29 cellular contexts compared by ENCODE assay signal in genomic region chr6:141878686-141879085, GRCh38.
DNase-seq lines count a peak whose midpoint lies in the region; ATAC-seq, FAIRE-seq and TF ChIP-seq lines count a peak whose summit lies in the region.
"Had no signal": no experiment of that assay in that cellular context is flagged by ENCODE, and none has a peak within 500 bp of the region (broad histone marks: within the 10 kb centered on the region; RNA-seq: fewer than 3 reads in every experiment).

No MANE protein-coding gene starts in this region.

- H3K4me3 ChIP-seq in HepG2 (replicated peaks in 1 of 3; ENCODE audit: insufficient read depth in 1 of 3, low read depth in 2 of 3, low read length in 3 of 3): no peak overlapping the region
- H3K4me3 ChIP-seq in esophagus squamous epithelium: no peak overlapping the region
- H3K4me3 ChIP-seq: GM23248, Peyer's patch, SJSA1 had no signal

- no peak overlapping the region for H2AFZ ChIP-seq in HepG2 (ENCODE audit: low read length)
- H2AFZ ChIP-seq: GM23248 had no signal

- CTCF ChIA-PET in HepG2 (lab: Yijun Ruan, JAX; ENCODE audit: low intra/inter-chr PET ratio, low total read pairs): no interaction called here
- CTCF ChIA-PET in activated CD8-positive, alpha-beta memory T cell treated with anti-CD3 and anti-CD28 coated beads, Interleukin-2, amount 10 ng/mL, durations not matched to agents 7 days and 5 days (lab: Charles Lee): no interaction called here

- no peak for FAIRE-seq in HepG2 (lab: Jason Lieb, UNC)
- FAIRE-seq: A204.1 had no signal

- H3K36me3 Mint-ChIP-seq in activated CD8-positive, alpha-beta memory T cell treated with anti-CD3 and anti-CD28 coated beads, Interleukin-2, amount 10 ng/mL, durations not matched to agents 7 days and 5 days: no peaks in the 10 kb centered on the region

- H3K79me2 ChIP-seq in HepG2 (ENCODE audit: insufficient read depth, low read length): no peaks in the 10 kb centered on the region

- TF ChIP-seq POLR2A in HepG2 (IDR thresholded peaks at IDR 0.05; ENCODE audit: insufficient read depth in 1 of 2, low read depth in 2 of 2, low read length in 2 of 2) (no peak), esophagus squamous epithelium (IDR thresholded peaks at IDR 0.05) (no peak)

- no peaks in the 10 kb centered on the region for H3K36me3 ChIP-seq in HepG2 (replicated peaks in 1 of 2; ENCODE audit: control insufficient read depth in 1 of 2, insufficient read depth in 2 of 2, low read length in 2 of 2)
- H3K36me3 ChIP-seq in esophagus squamous epithelium: no peaks in the 10 kb centered on the region
- H3K36me3 ChIP-seq: BE2C, Peyer's patch, SJSA1 had no signal

- intact Hi-C loops in HepG2 (cut with micrococcal nuclease; ENCODE audit: unreplicated experiment) (no loop called here), esophagus squamous epithelium (cut with DNase I) (no loop called here)

- BruUV-seq in HepG2 (replicated peaks; lab: Mats Ljungman, UMichigan): no TSS peak

- POLR2A ChIA-PET in HepG2 (lab: Yijun Ruan, JAX): no interaction called here

- in situ Hi-C loops in HepG2 (cut with HindIII; ENCODE audit: extremely low pct_ligation_motif_present, low pct_unique_long_range_greater_than_20kb): no loop called here

- DNase-seq in A172 (ENCODE audit: low spot score) (peak; percentile 5), ELR (ENCODE audit: low read depth) (peak; percentile 24), RPMI7951 (ENCODE audit: low read depth) (peak; percentile 5), HepG2 (ENCODE audit: low spot score) (no peak), esophagus squamous epithelium (lab: John Stamatoyannopoulos, UW) (no peak)
- no peak for DNase-seq in activated CD8-positive, alpha-beta memory T cell treated with anti-CD3 and anti-CD28 coated beads, Interleukin-2, amount 10 ng/mL, durations not matched to agents 7 days and 5 days
- DNase-seq: BE2C; DMS 273 treated with DMSO at 0.1 percent for 48 hours; GF-D8; GM23248; H9; IMR-90; Karpas-422; NCI-H1092 treated with DMSO at 0.1 percent for 48 hours; NCI-H1436 treated with DMSO at 0.1 percent for 48 hours; NCI-H2029; NCI-H2171; NCI-H345; NCI-H524; NCI-H774; NK-92 treated with Interleukin-12 subunit alpha and Interleukin-12 subunit beta, amount 100 ng/mL, for 24 hours; Peyer's patch; T-helper 1 cell had no signal

- ATAC-seq in HepG2 (no peak), HG03175 (IDR thresholded peaks at IDR 0.05; ENCODE audit: unreplicated experiment) (no peak), GM18502 (IDR thresholded peaks at IDR 0.05; ENCODE audit: poor library complexity, unreplicated experiment) (no peak)
- ATAC-seq in activated CD8-positive, alpha-beta memory T cell treated with anti-CD3 and anti-CD28 coated beads, Interleukin-2, amount 10 ng/mL, durations not matched to agents 7 days and 5 days: no peak
- ATAC-seq: Right ventricle myocardium inferior had no signal

- H3K9ac ChIP-seq in HepG2 (ENCODE audit: insufficient read depth, low read depth, low read length): no peak overlapping the region
- H3K9ac ChIP-seq: GM23248 had no signal

- H4K20me1 ChIP-seq in HepG2 (ENCODE audit: insufficient read depth, low read length): no peaks in the 10 kb centered on the region

- no peak for TF ChIP-seq RAD21 in HepG2 (CRISPR knock-in tag; IDR thresholded peaks at IDR 0.05)

- H3K27me3 ChIP-seq in HepG2 (ENCODE audit: control insufficient read depth in 1 of 2, insufficient read depth in 2 of 2, low read length in 2 of 2): no peaks in the 10 kb centered on the region
- no peaks in the 10 kb centered on the region for H3K27me3 ChIP-seq in esophagus squamous epithelium
- H3K27me3 ChIP-seq: BE2C, Peyer's patch, SJSA1 had no signal

- H3K27me3 Mint-ChIP-seq in activated CD8-positive, alpha-beta memory T cell treated with anti-CD3 and anti-CD28 coated beads, Interleukin-2, amount 10 ng/mL, durations not matched to agents 7 days and 5 days: no peaks in the 10 kb centered on the region

- peaks cover 14% of the 10 kb centered on the region for H3K4me1 ChIP-seq in HepG2 (ENCODE audit: insufficient read depth, low read length)
- no peaks in the 10 kb centered on the region for H3K4me1 ChIP-seq in esophagus squamous epithelium
- H3K4me1 ChIP-seq: BE2C, Peyer's patch, SJSA1 had no signal

- peaks cover 4% of the 10 kb centered on the region for H3K4me1 Mint-ChIP-seq in activated CD8-positive, alpha-beta memory T cell treated with anti-CD3 and anti-CD28 coated beads, Interleukin-2, amount 10 ng/mL, durations not matched to agents 7 days and 5 days
- H3K4me1 Mint-ChIP-seq: H9 had no signal

- H3K4me3 Mint-ChIP-seq in activated CD8-positive, alpha-beta memory T cell treated with anti-CD3 and anti-CD28 coated beads, Interleukin-2, amount 10 ng/mL, durations not matched to agents 7 days and 5 days: no peak overlapping the region
- H3K4me3 Mint-ChIP-seq: H9 had no signal

- TF ChIP-seq CTCF in HepG2 (CRISPR knock-in tag; IDR thresholded peaks at IDR 0.05): no peak
- TF ChIP-seq CTCF in esophagus squamous epithelium (IDR thresholded peaks at IDR 0.05): no peak

- TF ChIP-seq EP300 in HepG2 (IDR thresholded peaks at IDR 0.05; ENCODE audit: low read depth in 2 of 2, low read length in 2 of 2) (no peak), HepG2 (CRISPR knock-in tag; IDR thresholded peaks at IDR 0.05; ENCODE audit: borderline replicate concordance) (no peak)

- H3K27ac ChIP-seq in HepG2 (ENCODE audit: extremely low read length, insufficient read depth, low read length) (no peak overlapping the region), esophagus squamous epithelium (no peak overlapping the region)
- H3K27ac ChIP-seq: GM23248, HL-60, Peyer's patch, SJSA1 had no signal

- no peak overlapping the region for H3K27ac Mint-ChIP-seq in activated CD8-positive, alpha-beta memory T cell treated with anti-CD3 and anti-CD28 coated beads, Interleukin-2, amount 10 ng/mL, durations not matched to agents 7 days and 5 days
- H3K27ac Mint-ChIP-seq: H9 had no signal

- no peak overlapping the region for H3K4me2 ChIP-seq in HepG2 (ENCODE audit: low read depth, low read length)

- H3K9me3 ChIP-seq in HepG2 (ENCODE audit: low read length) (no peaks in the 10 kb centered on the region), esophagus squamous epithelium (no peaks in the 10 kb centered on the region)
- H3K9me3 ChIP-seq: BE2C, Peyer's patch, SJSA1 had no signal

- peaks cover 4% of the 10 kb centered on the region for H3K9me3 Mint-ChIP-seq in activated CD8-positive, alpha-beta memory T cell treated with anti-CD3 and anti-CD28 coated beads, Interleukin-2, amount 10 ng/mL, durations not matched to agents 7 days and 5 days (ENCODE audit: low read depth)

TF ChIP-seq in HepG2, 621 proteins besides CTCF, POLR2A, EP300 and RAD21:
- TF ChIP-seq SMAD1 (CRISPR knock-in tag; IDR thresholded peaks at IDR 0.05; ENCODE audit: borderline replicate concordance, low read depth) (no peak), ZNF512 (CRISPR knock-in tag; IDR thresholded peaks at IDR 0.05) (no peak), NR2F2 (IDR thresholded peaks at IDR 0.05; ENCODE audit: borderline replicate concordance, low read depth) (no peak), HNRNPL (IDR thresholded peaks at IDR 0.05; ENCODE audit: low read depth, low read length) (no peak), ZNF605 (CRISPR knock-in tag; IDR thresholded peaks at IDR 0.05) (no peak), RORA (CRISPR knock-in tag; IDR thresholded peaks at IDR 0.05) (no peak), SRF (IDR thresholded peaks at IDR 0.05; ENCODE audit: low read depth, low read length) (no peak), CREB1 (IDR thresholded peaks at IDR 0.05) (peak; percentile 62), CREB1 (CRISPR knock-in tag; IDR thresholded peaks at IDR 0.05) (no peak)
TF ChIP-seq in HepG2: peak in this region for 1.

Comparison
In these comparisons a context has a peak if more than half of its experiments do, and no peak if none do; other contexts are left out.
1. DNase-seq: peak in A172 (single experiment), ELR (single experiment) and RPMI7951 (single experiment); none in HepG2 (single experiment), activated CD8-positive, alpha-beta memory T cell treated with anti-CD3 and anti-CD28 coated beads, Interleukin-2, amount 10 ng/mL, durations not matched to agents 7 days and 5 days (single experiment) and esophagus squamous epithelium (single experiment).